Comparison of ENCODE assay signal across 16 cellular contexts in the genomic region with DNA sequence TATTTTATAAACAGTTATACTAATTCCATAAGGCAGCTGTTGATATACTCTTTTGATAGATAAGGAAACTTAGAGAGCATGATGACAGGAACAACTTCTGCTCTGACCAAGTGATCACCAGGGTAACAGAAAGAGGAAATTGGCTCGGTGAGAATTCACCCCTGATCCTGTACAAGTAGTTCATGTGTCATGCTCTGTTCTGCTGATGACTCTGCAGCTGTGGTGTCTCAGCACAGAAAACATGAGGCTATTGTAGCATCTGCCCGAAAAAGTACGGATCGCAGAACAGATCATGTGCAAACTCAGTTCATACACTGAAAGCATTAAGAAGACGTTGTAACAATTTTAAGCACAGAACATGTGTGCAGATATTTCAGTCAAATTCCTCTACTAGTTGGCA.
DNase-seq lines count a peak whose midpoint lies in the region; TF ChIP-seq lines count a peak whose summit lies in the region.
"Had no signal": no experiment of that assay in that cellular context is flagged by ENCODE, and none has a peak within 500 bp of the region (broad histone marks: within the 10 kb centered on the region; RNA-seq: fewer than 3 reads in every experiment).

No MANE protein-coding gene starts in this region.

- no peak for TF ChIP-seq CTCF in fibroblast of lung (conservative IDR thresholded peaks at IDR 0.05 in 1 of 2, IDR thresholded peaks at IDR 0.05 in 1 of 2; ENCODE audit: low read depth in 1 of 2, low read length in 2 of 2)
- TF ChIP-seq CTCF in osteoblast (IDR thresholded peaks at IDR 0.05; ENCODE audit: extremely low read depth, low read depth, low read length) = no peak

- H3K4me3 ChIP-seq in fibroblast of lung (replicated peaks in 1 of 4; ENCODE audit: control extremely low read depth in 1 of 4, insufficient read depth in 1 of 4, low read depth in 3 of 4, low read length in 4 of 4) (peak overlapping the region in 1 of 4 experiments; percentile 3), osteoblast (ENCODE audit: insufficient read depth, low read length) (no peak overlapping the region)
- H3K4me3 ChIP-seq: MG63, thoracic aorta had no signal

- H3K36me3 ChIP-seq in fibroblast of lung (ENCODE audit: control insufficient read depth, insufficient read depth, low read length) (no peaks in the 10 kb centered on the region), osteoblast (ENCODE audit: insufficient read depth, low read length) (no peaks in the 10 kb centered on the region)
- H3K36me3 ChIP-seq: MG63, thoracic aorta had no signal

- DNase-seq in EL (peak; percentile 56), OCI-M2 (lab: John Stamatoyannopoulos, UW; ENCODE audit: unreplicated experiment) (peak; percentile 48), fibroblast of lung (ENCODE audit: low read depth in 2 of 2) (peak; percentile 59 to 95), osteoblast (ENCODE audit: insufficient read length, low spot score, missing footprints) (no peak), ecto neural progenitor cell (ENCODE audit: low spot score) (no peak), NCI-H2081 treated with DMSO at 0.1 percent for 48 hours (lab: John Stamatoyannopoulos, UW) (no peak), SW480 (ENCODE audit: low spot score) (no peak)
- no peak for DNase-seq in activated CD8-positive, alpha-beta memory T cell treated with anti-CD3 and anti-CD28 coated beads for 24 hours
- DNase-seq: activated CD8-positive, alpha-beta T cell treated with anti-CD3 and anti-CD28 coated beads for 36 hours; CD4-positive, alpha-beta T cell; endodermal cell; MG63; NCI-H526; posterior cingulate gyrus; SW 1271 had no signal

- no peaks in the 10 kb centered on the region for H3K9me3 ChIP-seq in fibroblast of lung (ENCODE audit: control insufficient read depth, insufficient read depth, low read depth, low read length)
- H3K9me3 ChIP-seq in osteoblast (ENCODE audit: low read depth, low read length) = no peaks in the 10 kb centered on the region
- H3K9me3 ChIP-seq: MG63, thoracic aorta had no signal

- H3K27ac ChIP-seq in fibroblast of lung (ENCODE audit: insufficient read depth, low read length) (no peak overlapping the region), osteoblast (ENCODE audit: low read depth, low read length) (no peak overlapping the region)
- H3K27ac ChIP-seq: thoracic aorta had no signal

- H3K4me2 ChIP-seq in fibroblast of lung (ENCODE audit: extremely low read depth, insufficient read depth, low read length) (no peak overlapping the region), osteoblast (ENCODE audit: insufficient read depth, low read length) (peak overlapping the region; percentile 2)

- H3K4me1 ChIP-seq in fibroblast of lung (ENCODE audit: control insufficient read depth, extremely low read depth, insufficient read depth, low read length) (peaks cover 2% of the 10 kb centered on the region), osteoblast (ENCODE audit: insufficient read depth, low read length) (no peaks in the 10 kb centered on the region)

- H3K79me2 ChIP-seq in fibroblast of lung (ENCODE audit: control insufficient read depth, insufficient read depth, low read length) (no peaks in the 10 kb centered on the region), osteoblast (ENCODE audit: insufficient read depth, low read length) (no peaks in the 10 kb centered on the region)

- H3K27me3 ChIP-seq in fibroblast of lung (ENCODE audit: control insufficient read depth, insufficient read depth, low read length) (no peaks in the 10 kb centered on the region), osteoblast (ENCODE audit: insufficient read depth, low read length) (no peaks in the 10 kb centered on the region)
- H3K27me3 ChIP-seq: MG63 had no signal

- no peaks in the 10 kb centered on the region for H4K20me1 ChIP-seq in fibroblast of lung (ENCODE audit: control insufficient read depth, extremely low read depth, insufficient read depth, low read length)
- no peaks in the 10 kb centered on the region for H4K20me1 ChIP-seq in osteoblast (ENCODE audit: insufficient read depth, low read length)

- no peak overlapping the region for H3K9ac ChIP-seq in fibroblast of lung (ENCODE audit: insufficient read depth, low read length)

- peak overlapping the region; percentile 47 for H2AFZ ChIP-seq in fibroblast of lung (ENCODE audit: low read length)
- no peak overlapping the region for H2AFZ ChIP-seq in osteoblast (ENCODE audit: low read length)

Comparison
In these comparisons a context has a peak if more than half of its experiments do, and no peak if none do; other contexts are left out.
1. DNase-seq: peak in EL (single experiment), OCI-M2 (single experiment) and fibroblast of lung (2 of 2); none in osteoblast (single experiment), ecto neural progenitor cell (single experiment), NCI-H2081 treated with DMSO at 0.1 percent for 48 hours (single experiment), activated CD8-positive, alpha-beta memory T cell treated with anti-CD3 and anti-CD28 coated beads for 24 hours (single experiment) and SW480 (single experiment).